Comparison of ENCODE assay signal across 2 cellular contexts in the genomic region with DNA sequence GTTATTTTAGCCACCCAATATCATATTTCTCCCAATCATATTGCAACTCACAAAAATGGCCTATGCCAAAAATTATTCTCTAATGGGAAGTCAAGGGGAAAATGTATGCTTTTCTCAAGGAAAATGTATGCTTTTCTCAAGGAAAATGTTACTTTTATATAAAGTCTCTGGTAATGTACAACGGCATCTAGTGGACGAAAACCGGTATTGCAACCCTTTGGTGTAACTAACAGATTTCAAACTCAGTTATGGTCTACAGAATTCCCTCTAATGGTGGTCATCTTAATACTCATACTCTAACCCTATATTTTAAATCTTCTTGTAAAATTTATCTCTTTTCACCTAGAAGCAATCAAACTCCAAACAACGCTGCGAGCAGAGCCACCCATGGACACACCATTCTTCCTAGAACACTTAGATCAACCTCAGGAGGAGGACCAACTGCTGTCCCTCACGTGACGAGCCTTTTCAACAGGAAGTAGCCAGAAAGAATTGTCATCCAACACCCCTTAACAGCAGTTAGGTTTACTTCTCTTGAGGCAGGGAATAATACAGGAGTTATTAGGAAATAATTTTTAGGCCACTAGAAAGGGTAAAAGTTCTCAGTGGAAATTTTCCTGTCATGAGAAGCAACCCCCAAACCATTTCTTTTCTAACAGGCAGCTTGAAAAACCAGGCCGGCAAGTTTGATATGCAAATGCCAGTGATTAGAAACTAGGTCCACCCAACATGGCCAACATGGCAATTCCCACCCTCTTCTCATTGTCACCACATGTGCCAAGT.
TF ChIP-seq lines count a peak whose summit lies in the region.

No MANE protein-coding gene starts in this region.

TF ChIP-seq in HCT116, 20 proteins besides CTCF, POLR2A, EP300 and RAD21 (continued from another document):
- TF ChIP-seq REST (IDR thresholded peaks at IDR 0.05; ENCODE audit: low read depth) (no peak), SRF (IDR thresholded peaks at IDR 0.05; ENCODE audit: low read depth) (no peak), SP1 (IDR thresholded peaks at IDR 0.05; ENCODE audit: low read depth) (no peak), CBX3 (IDR thresholded peaks at IDR 0.05; ENCODE audit: low read depth) (no peak)
- TF ChIP-seq, protein P1, sequence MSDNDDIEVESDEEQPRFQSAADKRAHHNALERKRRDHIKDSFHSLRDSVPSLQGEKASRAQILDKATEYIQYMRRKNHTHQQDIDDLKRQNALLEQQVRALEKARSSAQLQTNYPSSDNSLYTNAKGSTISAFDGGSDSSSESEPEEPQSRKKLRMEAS (IDR thresholded peaks at IDR 0.05) = no peak

TF ChIP-seq in SK-N-SH treated with all-trans-retinoic acid at 6 μM for 48 hours, 23 proteins besides CTCF, POLR2A, EP300 and RAD21 (continued from another document):
- TF ChIP-seq PATZ1 (CRISPR knock-in tag; IDR thresholded peaks at IDR 0.05; ENCODE audit: borderline replicate concordance) = no peak
- no peak for TF ChIP-seq ZNF8 (CRISPR knock-in tag; IDR thresholded peaks at IDR 0.05)
- TF ChIP-seq ZC3H10 (CRISPR knock-in tag; IDR thresholded peaks at IDR 0.05) = no peak
- no peak for TF ChIP-seq ZFP30 (CRISPR knock-in tag; IDR thresholded peaks at IDR 0.05)
